ENCODE assay signal across 16 cellular contexts in the genomic region with DNA sequence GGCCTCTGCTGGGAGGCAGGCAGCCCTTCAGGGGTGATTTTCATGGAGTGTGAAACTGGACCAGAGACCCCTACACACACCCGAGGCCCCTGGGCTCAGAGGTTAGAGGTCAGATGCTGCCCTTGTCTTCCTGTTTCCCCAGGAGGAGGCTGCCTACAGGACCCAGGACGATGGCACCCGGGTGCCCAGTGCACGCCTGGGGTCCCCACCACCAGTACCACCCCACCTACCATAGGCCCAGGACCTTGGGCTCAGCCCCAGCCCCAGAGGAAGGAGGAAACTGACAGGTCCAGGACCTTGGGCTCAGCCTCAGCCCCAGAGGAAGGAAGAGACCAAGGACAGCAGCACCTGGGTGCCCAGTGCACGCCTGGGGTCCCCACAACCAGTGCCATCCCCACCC.
A peak's percentile ranks its signal among the peaks of the same experiment; 100 is the strongest.
DNase-seq lines count a peak whose midpoint lies in the region; ATAC-seq and TF ChIP-seq lines count a peak whose summit lies in the region.
"Had no signal": no experiment of that assay in that cellular context is flagged by ENCODE, and none has a peak within 500 bp of the region (broad histone marks: within the 10 kb centered on the region; RNA-seq: fewer than 3 reads in every experiment).

No MANE protein-coding gene starts in this region.

- H3K4me2 ChIP-seq in DND-41 (ENCODE audit: insufficient read depth, low read length), result no peak overlapping the region
- H3K4me2 ChIP-seq: BLaER1 treated with 17β-estradiol and CSF1 and Interleukin-3, amounts not matched to agents 10 nM and 100 nM had no signal

- DNase-seq in DND-41 (peak; percentile 1), mesenteric fat pad (ENCODE audit: low spot score) (peak; percentile 75), posterior vena cava (ENCODE audit: low spot score) (peak; percentile 75), NCI-H510A (lab: John Stamatoyannopoulos, UW) (no peak), NCI-H526 (lab: John Stamatoyannopoulos, UW) (no peak), NCI-H2081 treated with DMSO at 0.1 percent for 48 hours (lab: John Stamatoyannopoulos, UW) (no peak)
- no peak for DNase-seq in stimulated activated CD4-positive, alpha-beta T cell treated with anti-CD3 and anti-CD28 coated beads, Interleukin-15, amount 100 ng/mL, for 24 hours
- DNase-seq: CD4-positive, CD25-positive, alpha-beta regulatory T cell; CD8-positive, alpha-beta memory T cell; COR-L47; GF-D8 had no signal

- no peaks in the 10 kb centered on the region for H3K27me3 ChIP-seq in DND-41 (ENCODE audit: insufficient read depth, low read length, poor library complexity)
- H3K27me3 ChIP-seq: BLaER1 treated with 17β-estradiol and CSF1 and Interleukin-3, amounts not matched to agents 10 nM and 100 nM had no signal

- no peaks in the 10 kb centered on the region for H3K36me3 ChIP-seq in DND-41 (ENCODE audit: insufficient read depth, low read length)
- H3K36me3 ChIP-seq: BLaER1 treated with 17β-estradiol and CSF1 and Interleukin-3, amounts not matched to agents 10 nM and 100 nM; HAP-1 had no signal

- no peaks in the 10 kb centered on the region for H3K79me2 ChIP-seq in DND-41 (ENCODE audit: insufficient read depth, low read length)

- no peak overlapping the region for H3K4me3 ChIP-seq in DND-41 (ENCODE audit: low read depth in 1 of 2, low read length in 2 of 2)
- H3K4me3 ChIP-seq: BLaER1 treated with 17β-estradiol and CSF1 and Interleukin-3, amounts not matched to agents 10 nM and 100 nM; GM12878; HAP-1 had no signal

- H3K9ac ChIP-seq in DND-41 (ENCODE audit: low read depth, low read length), result no peak overlapping the region
- H3K9ac ChIP-seq: BLaER1 treated with 17β-estradiol and CSF1 and Interleukin-3, amounts not matched to agents 10 nM and 100 nM had no signal

- H3K27ac ChIP-seq in DND-41 (ENCODE audit: low read length), result no peak overlapping the region
- H3K27ac ChIP-seq: BLaER1 treated with 17β-estradiol and CSF1 and Interleukin-3, amounts not matched to agents 10 nM and 100 nM had no signal

- H3K4me1 ChIP-seq in DND-41 (ENCODE audit: insufficient read depth, low read length), result no peaks in the 10 kb centered on the region
- H3K4me1 ChIP-seq: HAP-1 had no signal

- intact Hi-C loops in posterior vena cava (cut with DNase I), result no loop called here

- no peak overlapping the region for H2AFZ ChIP-seq in DND-41 (ENCODE audit: low read depth, low read length)

- H3K9me3 ChIP-seq in DND-41 (ENCODE audit: insufficient read depth, low read length, severe bottlenecking), result peaks cover 15% of the 10 kb centered on the region

- no peak for TF ChIP-seq CTCF in DND-41 (IDR thresholded peaks at IDR 0.05; ENCODE audit: borderline replicate concordance, extremely low read depth, low read length, poor library complexity, severe bottlenecking)

- ATAC-seq in DND-41 (ENCODE audit: insufficient read depth, low read depth) (no peak), esophagus mucosa (peak; percentile 36)
- ATAC-seq: GM12878, HepG2 had no signal

- H4K20me1 ChIP-seq in DND-41 (ENCODE audit: insufficient read depth, low read length), result no peaks in the 10 kb centered on the region
- H4K20me1 ChIP-seq: BLaER1 treated with 17β-estradiol and CSF1 and Interleukin-3, amounts not matched to agents 10 nM and 100 nM had no signal

Comparison
In these comparisons a context has a peak if more than half of its experiments do, and no peak if none do; other contexts are left out.
1. DNase-seq: peak in DND-41 (single experiment), mesenteric fat pad (single experiment) and posterior vena cava (single experiment); none in NCI-H510A (single experiment), NCI-H526 (0 of 2), stimulated activated CD4-positive, alpha-beta T cell treated with anti-CD3 and anti-CD28 coated beads, Interleukin-15, amount 100 ng/mL, for 24 hours (single experiment) and NCI-H2081 treated with DMSO at 0.1 percent for 48 hours (single experiment).